8 cellular contexts compared by ENCODE assay signal in genomic region chr1:211698161-211699026, GRCh38.
DNase-seq lines count a peak whose midpoint lies in the region; ATAC-seq lines count a peak whose summit lies in the region.

No MANE protein-coding gene starts in this region.

- peak overlapping the region; percentile 72 for H3K27ac Mint-ChIP-seq in memory B cell

- no peaks in the 10 kb centered on the region for H3K36me3 Mint-ChIP-seq in memory B cell

- H3K4me1 Mint-ChIP-seq in memory B cell: peaks cover 38% of the 10 kb centered on the region

- H3K9me3 Mint-ChIP-seq in memory B cell: no peaks in the 10 kb centered on the region

- peaks cover 2% of the 10 kb centered on the region for H3K27me3 Mint-ChIP-seq in memory B cell

- H3K4me3 Mint-ChIP-seq in memory B cell: peak overlapping the region; percentile 68

- peak; percentile 61 for ATAC-seq in GM18909 (IDR thresholded peaks at IDR 0.05; ENCODE audit: poor library complexity, unreplicated experiment)
- ATAC-seq in HG03196 (IDR thresholded peaks at IDR 0.05; ENCODE audit: unreplicated experiment): peak; percentile 65
- peak; percentile 45 for ATAC-seq in memory B cell (ENCODE audit: low read depth)

- peak; percentile 52 for DNase-seq in AG08395 (ENCODE audit: low spot score)
- DNase-seq in NCI-H69 (lab: John Stamatoyannopoulos, UW): peak; percentile 90
- peak; percentile 57 to 72 for DNase-seq in activated CD8-positive, alpha-beta memory T cell treated with anti-CD3 and anti-CD28 coated beads for 1 hour (ENCODE audit: extremely low read depth in 1 of 2, low read depth in 1 of 2)
- DNase-seq in effector CD8-positive, alpha-beta T cell (lab: John Stamatoyannopoulos, UW): peak; percentile 71
- DNase-seq in memory B cell (ENCODE audit: low spot score in 2 of 2): peak; percentile 79 to 85
- DNase-seq in stimulated activated CD8-positive, alpha-beta memory T cell treated with anti-CD3 and anti-CD28 coated beads, Interleukin-15, amount 100 ng/mL, for 4 hours (ENCODE audit: low read depth in 2 of 2): peak; percentile 48 to 59

Comparison
In these comparisons a context has a peak if more than half of its experiments do, and no peak if none do; other contexts are left out.
1. Peak in every context shown above with its lines: DNase-seq and ATAC-seq.